Comparison of ENCODE assay signal across 23 cellular contexts in the genomic region with DNA sequence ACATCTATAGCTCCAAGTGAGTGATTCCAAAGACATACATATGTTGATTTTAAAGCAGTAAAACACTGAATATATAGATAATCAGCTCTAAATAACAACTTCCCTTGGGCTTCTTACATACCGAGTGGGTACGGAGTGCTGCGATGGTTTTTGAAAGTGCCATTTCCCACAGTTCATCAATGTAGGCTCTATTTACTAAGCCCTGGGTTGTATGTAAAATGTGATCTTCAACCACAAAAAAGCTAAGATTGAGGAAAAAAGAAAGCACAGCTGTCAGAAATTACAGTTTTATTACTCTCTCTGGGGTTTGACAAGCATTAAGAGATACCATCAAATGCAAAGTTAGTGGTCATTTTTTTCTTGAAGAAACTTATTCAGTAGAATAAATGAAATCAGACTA.
A peak's percentile ranks its signal among the peaks of the same experiment; 100 is the strongest.
DNase-seq lines count a peak whose midpoint lies in the region; ATAC-seq and TF ChIP-seq lines count a peak whose summit lies in the region.
"Had no signal": no experiment of that assay in that cellular context is flagged by ENCODE, and none has a peak within 500 bp of the region (broad histone marks: within the 10 kb centered on the region; RNA-seq: fewer than 3 reads in every experiment).

No MANE protein-coding gene starts in this region.

- no peaks in the 10 kb centered on the region for H3K27me3 Mint-ChIP-seq in mesothelial cell of epicardium (ENCODE audit: low read depth)
- H3K27me3 Mint-ChIP-seq in naive thymus-derived CD8-positive, alpha-beta T cell, result no peaks in the 10 kb centered on the region
- H3K27me3 Mint-ChIP-seq: CD4-positive, alpha-beta memory T cell; CD4-positive, CD25-positive, alpha-beta regulatory T cell; CD8-positive, alpha-beta memory T cell had no signal

- no peaks in the 10 kb centered on the region for H3K27me3 ChIP-seq in A673 (replicated peaks; ENCODE audit: insufficient read depth, low read depth, low read length, poor library complexity)
- H3K27me3 ChIP-seq: BE2C, BLaER1 had no signal

- peaks cover 40% of the 10 kb centered on the region for H3K4me1 ChIP-seq in A673 (ENCODE audit: insufficient read depth, low read length, poor library complexity, severe bottlenecking)
- H3K4me1 ChIP-seq: BE2C, BLaER1 had no signal

- CTCF ChIA-PET in A673 (lab: Charles Lee), result interaction anchor here (0.6 to 1.0 kb wide), 2 partner anchors 93 to 234 kb away, joined by 3 read pairs; no protein-coding TSS in a partner anchor

- DNase-seq in A673 (ENCODE audit: low spot score) (peak; percentile 83), mesothelial cell of epicardium (ENCODE audit: low spot score in 2 of 2, unreplicated experiment in 2 of 2) (no peak), SW 1271 (lab: John Stamatoyannopoulos, UW) (no peak), nucleus accumbens (lab: John Stamatoyannopoulos, UW) (no peak)
- no peak for DNase-seq in naive thymus-derived CD8-positive, alpha-beta T cell
- DNase-seq: 8988T; ACHN; BE2C; C1 segment of cervical spinal cord; CD4-positive, alpha-beta memory T cell; CD4-positive, CD25-positive, alpha-beta regulatory T cell; CD8-positive, alpha-beta memory T cell; COR-L47; DMS 273 treated with DMSO at 0.1 percent for 48 hours; DMS153; DMS53; DMS79; DND-41; EL; GDM1 had no signal

- H3K9me3 Mint-ChIP-seq in mesothelial cell of epicardium, result peaks cover 6% of the 10 kb centered on the region
- H3K9me3 Mint-ChIP-seq in naive thymus-derived CD8-positive, alpha-beta T cell, result no peaks in the 10 kb centered on the region
- H3K9me3 Mint-ChIP-seq: CD4-positive, alpha-beta memory T cell; CD8-positive, alpha-beta memory T cell had no signal

- peaks cover 16% of the 10 kb centered on the region for H3K36me3 Mint-ChIP-seq in mesothelial cell of epicardium
- H3K36me3 Mint-ChIP-seq in naive thymus-derived CD8-positive, alpha-beta T cell, result peaks cover 4 to 10% (median 9%) of the 10 kb centered on the region in 3 donors
- H3K36me3 Mint-ChIP-seq: CD14-positive monocyte had no signal

- POLR2A ChIA-PET in A673 (lab: Charles Lee; ENCODE audit: low non-redundant PET), result interaction anchor here (0.8 kb wide), 1 partner anchor 10 kb away, joined by 3 read pairs; no protein-coding TSS in a partner anchor
- POLR2A ChIA-PET in naive thymus-derived CD8-positive, alpha-beta T cell (lab: Charles Lee), result no interaction called here

- H3K4me3 Mint-ChIP-seq in mesothelial cell of epicardium, result no peak overlapping the region
- no peak overlapping the region for H3K4me3 Mint-ChIP-seq in naive thymus-derived CD8-positive, alpha-beta T cell
- H3K4me3 Mint-ChIP-seq: CD14-positive monocyte; CD4-positive, alpha-beta memory T cell; CD4-positive, CD25-positive, alpha-beta regulatory T cell; CD8-positive, alpha-beta memory T cell had no signal

- H3K4me3 ChIP-seq in A673 (ENCODE audit: low read depth, low read length, poor library complexity, severe bottlenecking), result peak overlapping the region; percentile 50
- H3K4me3 ChIP-seq: BLaER1, GM12878 had no signal

- H3K27ac Mint-ChIP-seq in mesothelial cell of epicardium, result peak overlapping the region; percentile 30
- no peak overlapping the region for H3K27ac Mint-ChIP-seq in naive thymus-derived CD8-positive, alpha-beta T cell
- H3K27ac Mint-ChIP-seq: CD14-positive monocyte; CD4-positive, alpha-beta memory T cell; CD4-positive, CD25-positive, alpha-beta regulatory T cell; CD8-positive, alpha-beta memory T cell had no signal

- no peak for TF ChIP-seq CTCF in A673 (conservative IDR thresholded peaks at IDR 0.05; ENCODE audit: low read depth, low read length)
- TF ChIP-seq CTCF in mesothelial cell of epicardium (IDR thresholded peaks at IDR 0.05; ENCODE audit: unreplicated experiment), result no peak

- peaks cover 13% of the 10 kb centered on the region for H3K36me3 ChIP-seq in A673 (ENCODE audit: insufficient read depth, low read length, poor library complexity, severe bottlenecking)
- H3K36me3 ChIP-seq: BE2C, BLaER1 had no signal

- ATAC-seq in naive thymus-derived CD8-positive, alpha-beta T cell, result no peak
- ATAC-seq: GM12878 had no signal

- H3K27ac ChIP-seq in A673 (ENCODE audit: low read depth, low read length, poor library complexity, severe bottlenecking), result peak overlapping the region; percentile 99
- H3K27ac ChIP-seq: BLaER1 had no signal

- H3K9me3 ChIP-seq in A673 (ENCODE audit: low read depth, low read length, poor library complexity, severe bottlenecking), result no peaks in the 10 kb centered on the region
- H3K9me3 ChIP-seq: BE2C, BLaER1 had no signal

- intact Hi-C loops in A673 (cut with micrococcal nuclease; ENCODE audit: unreplicated experiment), result loop anchor here (5.0 to 10.0 kb wide), 3 partner anchors 234 to 366 kb away; a partner anchor contains a TSS

- BruUV-seq in A673 (replicated peaks; lab: Mats Ljungman, UMichigan), result no TSS peak

- peaks cover 27% of the 10 kb centered on the region for H3K4me1 Mint-ChIP-seq in mesothelial cell of epicardium
- H3K4me1 Mint-ChIP-seq in naive thymus-derived CD8-positive, alpha-beta T cell, result no peaks in the 10 kb centered on the region
- H3K4me1 Mint-ChIP-seq: CD14-positive monocyte; CD4-positive, alpha-beta memory T cell; CD8-positive, alpha-beta memory T cell had no signal
